ENCODE assay signal across 22 cellular contexts in the genomic region with DNA sequence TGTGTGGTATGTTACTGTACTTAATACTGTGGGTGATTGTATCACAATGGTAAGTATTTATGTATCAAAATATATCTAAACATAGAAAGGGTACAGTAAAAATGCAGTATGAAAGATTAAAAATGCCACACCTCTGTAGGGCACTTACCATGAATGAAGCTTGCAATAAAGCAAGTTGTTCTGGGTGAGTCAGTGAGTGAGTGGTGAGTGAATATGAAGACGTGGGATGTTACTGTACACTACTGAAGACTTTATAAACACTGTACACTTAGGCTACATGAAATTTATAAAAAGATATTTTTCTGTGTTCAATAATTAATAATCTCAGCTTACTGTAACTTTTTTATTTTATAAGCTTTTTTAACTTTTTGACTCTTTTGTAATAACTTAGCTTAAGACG.
DNase-seq lines count a peak whose midpoint lies in the region; ATAC-seq, FAIRE-seq and TF ChIP-seq lines count a peak whose summit lies in the region.
"Had no signal": no experiment of that assay in that cellular context is flagged by ENCODE, and none has a peak within 500 bp of the region (broad histone marks: within the 10 kb centered on the region; RNA-seq: fewer than 3 reads in every experiment).

No MANE protein-coding gene starts in this region.

- BruUV-seq in PC-3 (replicated peaks; lab: Mats Ljungman, UMichigan), result no TSS peak

- no peaks in the 10 kb centered on the region for H3K79me2 ChIP-seq in PC-3 (ENCODE audit: low read length)

- H4K20me1 ChIP-seq in PC-3 (ENCODE audit: low read length), result no peaks in the 10 kb centered on the region
- H4K20me1 ChIP-seq: BLaER1 treated with 17β-estradiol and CSF1 and Interleukin-3, amounts not matched to agents 10 nM and 100 nM had no signal

- intact Hi-C loops in PC-3 (cut with micrococcal nuclease), result no loop called here

- FAIRE-seq in frontal cortex (lab: Jason Lieb, UNC), result peak; percentile 64
- FAIRE-seq: D721Med, G401.6, GM12891, GM19239 had no signal

- no peaks in the 10 kb centered on the region for H3K9me2 ChIP-seq in PC-3 (replicated peaks; ENCODE audit: low read length)

- no peaks in the 10 kb centered on the region for H3K27me3 ChIP-seq in PC-3 (ENCODE audit: low read length)
- H3K27me3 ChIP-seq: BLaER1 treated with 17β-estradiol and CSF1 and Interleukin-3, amounts not matched to agents 10 nM and 100 nM had no signal

- no peaks in the 10 kb centered on the region for H3K4me1 Mint-ChIP-seq in stimulated activated effector memory CD8-positive, alpha-beta T cell treated with anti-CD3 and anti-CD28 coated beads, Interleukin-12 subunit alpha, Interleukin-12 subunit beta, amount 100 ng/mL, for 72 hours
- H3K4me1 Mint-ChIP-seq: B cell had no signal

- no peak overlapping the region for H3K9ac ChIP-seq in PC-3 (ENCODE audit: low read length)
- H3K9ac ChIP-seq: BLaER1 treated with 17β-estradiol and CSF1 and Interleukin-3, amounts not matched to agents 10 nM and 100 nM had no signal

- DNase-seq in HCEC 1CT (peak; percentile 16), PC-3 (peak; percentile 16), frontal cortex (ENCODE audit: low spot score in 2 of 2) (no peak), HPDE6-E6E7 (ENCODE audit: extremely low spot score) (no peak)
- no peak for DNase-seq in stimulated activated effector memory CD8-positive, alpha-beta T cell treated with anti-CD3 and anti-CD28 coated beads, Interleukin-12 subunit alpha, Interleukin-12 subunit beta, amount 100 ng/mL, for 72 hours (ENCODE audit: low spot score in 2 of 2)
- DNase-seq: 8988T; AML-193; Caco-2; Calu3; CD4-positive, alpha-beta T cell; CD8-positive, alpha-beta T cell; DMS79 treated with DMSO at 0.1 percent for 48 hours; GF-D8 had no signal

- POLR2A ChIA-PET in PC-3 (lab: Charles Lee; ENCODE audit: unreplicated experiment), result no interaction called here

- ATAC-seq in PC-3 (peak; percentile 43; the same call in 1 of the 2 replicates), HG03354 (IDR thresholded peaks at IDR 0.05; ENCODE audit: poor library complexity, severe bottlenecking, unreplicated experiment) (no peak), HG03520 (IDR thresholded peaks at IDR 0.05; ENCODE audit: unreplicated experiment) (no peak)
- ATAC-seq in stimulated activated effector memory CD8-positive, alpha-beta T cell treated with anti-CD3 and anti-CD28 coated beads, Interleukin-12 subunit alpha, Interleukin-12 subunit beta, amount 100 ng/mL, for 72 hours, result no peak
- ATAC-seq: CD8-positive, alpha-beta T cell had no signal

- no peaks in the 10 kb centered on the region for H3K4me1 ChIP-seq in PC-3 (ENCODE audit: insufficient read depth, low read length)
- H3K4me1 ChIP-seq: BLaER1 treated with 17β-estradiol and CSF1 and Interleukin-3, amounts not matched to agents 10 nM and 100 nM had no signal

- H2AFZ ChIP-seq in PC-3 (ENCODE audit: low read length), result no peak overlapping the region

- TF ChIP-seq CTCF in PC-3 (conservative IDR thresholded peaks at IDR 0.05; ENCODE audit: low read depth, low read length), result no peak

- no peaks in the 10 kb centered on the region for H3K36me3 ChIP-seq in PC-3 (ENCODE audit: low read depth, low read length)
- H3K36me3 ChIP-seq: BLaER1 treated with 17β-estradiol and CSF1 and Interleukin-3, amounts not matched to agents 10 nM and 100 nM had no signal

- H3K9me3 ChIP-seq in PC-3 (ENCODE audit: low read length), result no peaks in the 10 kb centered on the region
- H3K9me3 ChIP-seq: BLaER1 treated with 17β-estradiol and CSF1 and Interleukin-3, amounts not matched to agents 10 nM and 100 nM had no signal

- H3K27ac Mint-ChIP-seq in stimulated activated effector memory CD8-positive, alpha-beta T cell treated with anti-CD3 and anti-CD28 coated beads, Interleukin-12 subunit alpha, Interleukin-12 subunit beta, amount 100 ng/mL, for 72 hours, result no peak overlapping the region
- H3K27ac Mint-ChIP-seq: B cell; CD4-positive, alpha-beta T cell; CD8-positive, alpha-beta T cell had no signal

- no peaks in the 10 kb centered on the region for H3K36me3 Mint-ChIP-seq in stimulated activated effector memory CD8-positive, alpha-beta T cell treated with anti-CD3 and anti-CD28 coated beads, Interleukin-12 subunit alpha, Interleukin-12 subunit beta, amount 100 ng/mL, for 72 hours
- H3K36me3 Mint-ChIP-seq: CD8-positive, alpha-beta T cell had no signal

- CTCF ChIA-PET in PC-3 (lab: Charles Lee), result no interaction called here

- H3K4me3 Mint-ChIP-seq in stimulated activated effector memory CD8-positive, alpha-beta T cell treated with anti-CD3 and anti-CD28 coated beads, Interleukin-12 subunit alpha, Interleukin-12 subunit beta, amount 100 ng/mL, for 72 hours, result no peak overlapping the region
- H3K4me3 Mint-ChIP-seq: B cell; CD4-positive, alpha-beta T cell; CD8-positive, alpha-beta T cell had no signal

- H3K4me2 ChIP-seq in PC-3 (ENCODE audit: low read length), result no peak overlapping the region
- H3K4me2 ChIP-seq: BLaER1 treated with 17β-estradiol and CSF1 and Interleukin-3, amounts not matched to agents 10 nM and 100 nM had no signal

- H3K4me3 ChIP-seq in PC-3 (ENCODE audit: low read length), result no peak overlapping the region
- H3K4me3 ChIP-seq: BLaER1 treated with 17β-estradiol and CSF1 and Interleukin-3, amounts not matched to agents 10 nM and 100 nM had no signal

- no peak overlapping the region for H3K27ac ChIP-seq in PC-3 (ENCODE audit: low read length)
- H3K27ac ChIP-seq: BLaER1 treated with 17β-estradiol and CSF1 and Interleukin-3, amounts not matched to agents 10 nM and 100 nM; C4-2B had no signal

- no peaks in the 10 kb centered on the region for H3F3A ChIP-seq in PC-3 (ENCODE audit: low read length, unreplicated experiment)

- peaks cover 5% of the 10 kb centered on the region for H3K9me3 Mint-ChIP-seq in stimulated activated effector memory CD8-positive, alpha-beta T cell treated with anti-CD3 and anti-CD28 coated beads, Interleukin-12 subunit alpha, Interleukin-12 subunit beta, amount 100 ng/mL, for 72 hours

Comparison
In these comparisons a context has a peak if more than half of its experiments do, and no peak if none do; other contexts are left out.
1. DNase-seq: peak in HCEC 1CT (single experiment) and PC-3 (single experiment); none in frontal cortex (0 of 2), stimulated activated effector memory CD8-positive, alpha-beta T cell treated with anti-CD3 and anti-CD28 coated beads, Interleukin-12 subunit alpha, Interleukin-12 subunit beta, amount 100 ng/mL, for 72 hours (0 of 2) and HPDE6-E6E7 (single experiment).